In the genomic region with DNA sequence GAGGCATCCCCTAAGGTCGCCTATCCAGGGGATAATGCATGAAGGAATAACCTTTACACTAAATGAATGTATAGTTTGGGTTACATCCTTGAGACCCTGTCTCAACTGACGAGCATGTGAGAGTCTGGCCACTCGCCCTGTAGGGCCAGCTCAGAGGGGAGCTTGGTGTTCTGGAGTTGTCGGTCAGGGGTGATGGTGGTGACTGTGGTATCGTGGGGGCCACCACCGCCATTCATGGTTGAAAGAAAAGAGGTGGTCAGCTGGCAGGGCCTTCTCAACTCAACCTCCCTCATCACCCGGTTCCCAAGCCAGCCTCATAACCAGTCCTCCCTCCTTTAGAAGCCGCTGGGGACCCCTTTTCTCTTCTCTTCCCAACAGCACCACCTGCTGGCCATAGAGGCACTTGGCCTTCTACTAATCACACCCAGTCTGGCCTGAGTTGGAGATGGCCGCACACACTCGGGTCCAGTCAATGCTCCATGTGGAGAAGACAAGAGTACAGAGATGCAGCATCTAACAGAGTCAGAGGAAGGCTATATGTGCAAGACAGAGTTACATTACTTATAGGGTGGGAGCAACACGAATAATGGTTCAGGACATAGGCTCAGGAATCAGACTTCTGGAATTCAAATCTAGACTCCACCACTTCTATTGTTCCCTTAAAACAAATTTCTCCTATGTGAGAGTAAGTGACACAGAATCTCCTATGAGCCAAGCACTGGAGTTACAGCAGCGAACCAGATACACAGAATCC, we compare ENCODE assay signal across 9 cellular contexts. TPM values are rescaled to one million over a fixed set of nuclear protein-coding genes. Genes with fewer than 3 reads are reported as not detected.
DNase-seq lines count a peak whose midpoint lies in the region; ATAC-seq and TF ChIP-seq lines count a peak whose summit lies in the region.
"Not testable (repeated sequence)": the region's sequence is repeated elsewhere in the genome, so short reads cannot be mapped to it uniquely, and the experiment has no call there.
"Had no signal": no experiment of that assay in that cellular context is flagged by ENCODE, and none has a peak within 500 bp of the region (broad histone marks: within the 10 kb centered on the region; RNA-seq: fewer than 3 reads in every experiment).

No MANE protein-coding gene starts in this region.

- POLR2A ChIA-PET in AG04450 (lab: Yijun Ruan, JAX); PC-3 (lab: Charles Lee; ENCODE audit: unreplicated experiment); activated CD8-positive, alpha-beta T cell treated with anti-CD3 and anti-CD28 coated beads for 36 hours (lab: Charles Lee): not testable (repeated sequence)

- intact Hi-C loops in PC-3 (cut with micrococcal nuclease); left lung (cut with DNase I): not testable (repeated sequence)
- intact Hi-C loops in activated CD8-positive, alpha-beta T cell treated with anti-CD3 and anti-CD28 coated beads for 36 hours (cut with micrococcal nuclease) = loop anchor here (10.0 kb wide), 1 partner anchor 354 kb away; a partner anchor contains a TSS
- intact Hi-C loops in dorsolateral prefrontal cortex (cut with DNase I) (loop anchor here in 1 of 2 donors (10.0 kb wide), 1 partner anchor 354 kb away; a partner anchor contains a TSS), spleen (cut with DNase I; ENCODE audit: low total_unique reads) (loop anchor here (5.0 kb wide), 1 partner anchor 352 kb away; a partner anchor contains a TSS)

- not testable (repeated sequence) for H3K4me1 Mint-ChIP-seq in activated CD8-positive, alpha-beta T cell treated with anti-CD3 and anti-CD28 coated beads for 36 hours (ENCODE audit: low read depth)

- TF ChIP-seq POLR2A in spleen (IDR thresholded peaks at IDR 0.05) = not testable (repeated sequence)

- not testable (repeated sequence) for H3K4me1 ChIP-seq in MM.1S (ENCODE audit: low read length); PC-3 (ENCODE audit: insufficient read depth, low read length)
- peaks cover 0 to 24% of the 10 kb centered on the region in 2 donors for H3K4me1 ChIP-seq in left lung
- peaks cover 0 to 28% (median 0%) of the 10 kb centered on the region in 6 donors for H3K4me1 ChIP-seq in spleen

- H3K4me3 ChIP-seq in AG04450 (ENCODE audit: low read depth, low read length); GM12875 (ENCODE audit: low read depth, low read length); MM.1S (ENCODE audit: low read length); PC-3 (ENCODE audit: low read length); dorsolateral prefrontal cortex; left lung; spleen: not testable (repeated sequence)

- not testable (repeated sequence) for H3K36me3 ChIP-seq in MM.1S (replicated peaks; ENCODE audit: insufficient read depth, low read length); PC-3 (ENCODE audit: low read depth, low read length); left lung; spleen

- H3K27ac Mint-ChIP-seq in activated CD8-positive, alpha-beta T cell treated with anti-CD3 and anti-CD28 coated beads for 36 hours = not testable (repeated sequence)

- H3K9me3 ChIP-seq in AG04450 (ENCODE audit: control insufficient read depth, insufficient read depth, low read length); MM.1S (replicated peaks; ENCODE audit: insufficient read depth, low read length); PC-3 (ENCODE audit: low read length); left lung; spleen: not testable (repeated sequence)

- H3K9ac ChIP-seq in MM.1S (ENCODE audit: low read length); PC-3 (ENCODE audit: low read length): not testable (repeated sequence)

- CTCF ChIA-PET in AG04450 (lab: Charles Lee) = interaction anchor here (1.0 to 2.7 kb wide), 3 partner anchors 9 to 24 kb away, joined by 3 to 10 read pairs (median 4); no protein-coding TSS in a partner anchor
- CTCF ChIA-PET in PC-3 (lab: Charles Lee) = not testable (repeated sequence)
- CTCF ChIA-PET in activated CD8-positive, alpha-beta T cell treated with anti-CD3 and anti-CD28 coated beads for 36 hours (lab: Charles Lee) = interaction anchor here (0.7 to 2.6 kb wide), 17 partner anchors 9 to 572 kb away, joined by 3 to 14 read pairs (median 3); no protein-coding TSS in a partner anchor

- peaks cover 10% of the 10 kb centered on the region for H3K27me3 Mint-ChIP-seq in activated CD8-positive, alpha-beta T cell treated with anti-CD3 and anti-CD28 coated beads for 36 hours

- not testable (repeated sequence) for H4K20me1 ChIP-seq in MM.1S (ENCODE audit: insufficient read depth, low read length); PC-3 (ENCODE audit: low read length)

- H3K4me3 Mint-ChIP-seq in activated CD8-positive, alpha-beta T cell treated with anti-CD3 and anti-CD28 coated beads for 36 hours = not testable (repeated sequence)

- 56 to 64% (median 58%) methylated on average over 12 of the region's 12 CpGs for WGBS in spleen, 5 donors

- TF ChIP-seq CTCF in AG04450 (IDR thresholded peaks at IDR 0.05; ENCODE audit: low read depth, low read length) (peak; percentile 33), GM12875 (IDR thresholded peaks at IDR 0.05; ENCODE audit: borderline replicate concordance, insufficient read depth, low read depth, low read length) (peak; percentile 65), MM.1S (IDR thresholded peaks at IDR 0.05; ENCODE audit: low read length) (peak; percentile 63), PC-3 (conservative IDR thresholded peaks at IDR 0.05; ENCODE audit: low read depth, low read length) (peak; percentile 66), dorsolateral prefrontal cortex (IDR thresholded peaks at IDR 0.05 in 54 of 56, conservative IDR thresholded peaks at IDR 0.05 in 2 of 56; ENCODE audit: low read depth in 1 of 56, partially characterized antibody in 56 of 56) (peak in 52 of 56 donors; percentile 19 to 60 (median 45)), left lung (IDR thresholded peaks at IDR 0.05) (peak; percentile 37 to 50), spleen (IDR thresholded peaks at IDR 0.05 in 8 of 11, conservative IDR thresholded peaks at IDR 0.05 in 3 of 11) (peak in 6 of 11 experiments; percentile 12 to 68 (median 52))
- peak; percentile 54 for TF ChIP-seq CTCF in activated CD8-positive, alpha-beta T cell treated with anti-CD3 and anti-CD28 coated beads for 36 hours (IDR thresholded peaks at IDR 0.05)

- H3K4me2 ChIP-seq in MM.1S (ENCODE audit: low read depth, low read length); PC-3 (ENCODE audit: low read length): not testable (repeated sequence)

- H2AFZ ChIP-seq in MM.1S (ENCODE audit: low read length); PC-3 (ENCODE audit: low read length): not testable (repeated sequence)

- not testable (repeated sequence) for H3K27me3 ChIP-seq in AG04450 (ENCODE audit: control insufficient read depth, insufficient read depth, low read length); MM.1S (replicated peaks; ENCODE audit: insufficient read depth, low read length)
- H3K27me3 ChIP-seq in PC-3 (ENCODE audit: low read length) (peaks cover 38% of the 10 kb centered on the region), dorsolateral prefrontal cortex (peaks cover 0 to 19% (median 0%) of the 10 kb centered on the region in 45 donors), left lung (peaks cover 0 to 11% of the 10 kb centered on the region in 2 donors), spleen (replicated peaks in 1 of 7) (peaks cover 0 to 22% (median 4%) of the 10 kb centered on the region in 7 donors)

- not testable (repeated sequence) for H3K27ac ChIP-seq in AG04450 (ENCODE audit: low read depth, low read length); MM.1S (ENCODE audit: low read length); PC-3 (ENCODE audit: low read length); dorsolateral prefrontal cortex; left lung; spleen

- DNase-seq in AG04450 (ENCODE audit: low read depth, low spot score); left lung; spleen: not testable (repeated sequence)
- DNase-seq in MM.1S (peak; percentile 23), PC-3 (peak; percentile 25), dorsolateral prefrontal cortex (peak in 1 of 10 donors; percentile 44)
- peak; percentile 46 for DNase-seq in activated CD8-positive, alpha-beta T cell treated with anti-CD3 and anti-CD28 coated beads for 36 hours

- H3F3A ChIP-seq in MM.1S (ENCODE audit: insufficient read depth, low read length); PC-3 (ENCODE audit: low read length, unreplicated experiment): not testable (repeated sequence)

- ATAC-seq in PC-3 (peak; percentile 67), left lung (peak; percentile 85)
- ATAC-seq in activated CD8-positive, alpha-beta T cell treated with anti-CD3 and anti-CD28 coated beads for 36 hours = peak; percentile 20

- H3K9me2 ChIP-seq in MM.1S (replicated peaks; ENCODE audit: insufficient read depth, low read length); PC-3 (replicated peaks; ENCODE audit: low read length): not testable (repeated sequence)

- not testable (repeated sequence) for H3K36me3 Mint-ChIP-seq in activated CD8-positive, alpha-beta T cell treated with anti-CD3 and anti-CD28 coated beads for 36 hours (ENCODE audit: low read depth)

- not testable (repeated sequence) for H3K9me3 Mint-ChIP-seq in activated CD8-positive, alpha-beta T cell treated with anti-CD3 and anti-CD28 coated beads for 36 hours

- BruUV-seq in PC-3 (replicated peaks; lab: Mats Ljungman, UMichigan) = not testable (repeated sequence)

- H3K79me2 ChIP-seq in MM.1S (ENCODE audit: low read length); PC-3 (ENCODE audit: low read length): not testable (repeated sequence)

RNA-seq across cellular contexts. Expression of a gene that starts 11.9 kb away (rescaled TPM):
- polyA plus RNA-seq in AG04450 (2011; rRNA removed) (not detected in 2 replicates), spleen (not detected)
- not detected in 2 replicates for polyA minus RNA-seq in AG04450 (2011; rRNA and poly(A)+ RNA removed)
- total RNA-seq in PC-3 (2014; rRNA removed) (not detected in 2 replicates), dorsolateral prefrontal cortex (not detected), left lung (not detected), spleen (not detected)
- total RNA-seq in activated CD8-positive, alpha-beta T cell treated with anti-CD3 and anti-CD28 coated beads for 36 hours = not detected
- total RNA-seq: kidney had no signal

RNA-seq across cellular contexts. Expression of a gene that starts 26.0 kb away (rescaled TPM):
- polyA plus RNA-seq in AG04450 (2011; rRNA removed) (not detected in 2 replicates), spleen (not detected)
- polyA minus RNA-seq in AG04450 (2011; rRNA and poly(A)+ RNA removed) = not detected in 2 replicates
- total RNA-seq in PC-3 (2014; rRNA removed) (not detected in 2 replicates), dorsolateral prefrontal cortex (not detected), left lung (not detected), spleen (not detected)
- not detected for total RNA-seq in activated CD8-positive, alpha-beta T cell treated with anti-CD3 and anti-CD28 coated beads for 36 hours
- total RNA-seq: kidney had no signal

RNA-seq across cellular contexts. Expression of a gene that starts 30.2 kb away (rescaled TPM):
- polyA plus RNA-seq in AG04450 (2011; rRNA removed) = not detected in 2 replicates
- not detected in 2 replicates for polyA minus RNA-seq in AG04450 (2011; rRNA and poly(A)+ RNA removed)
- not detected in 2 replicates for total RNA-seq in PC-3 (2014; rRNA removed)
- total RNA-seq in activated CD8-positive, alpha-beta T cell treated with anti-CD3 and anti-CD28 coated beads for 36 hours = not detected
- total RNA-seq in dorsolateral prefrontal cortex = 1 to 10 TPM in 1 of 120 experiments, under 1 TPM in 23, not detected in 96; 0.30 to 1.4 (median 0.50) TPM
- total RNA-seq in left lung = not detected
- not detected for total RNA-seq in spleen
- polyA plus RNA-seq in spleen = under 1 TPM; 0.38 to 0.83 (median 0.53) TPM
- total RNA-seq: kidney had no signal

Comparison
In these comparisons a context has a peak if more than half of its experiments do, and no peak if none do; other contexts are left out.
1. ATAC-seq: peak in every context shown above with its lines; median percentile 85 in left lung; 67 in PC-3; 20 in activated CD8-positive, alpha-beta T cell treated with anti-CD3 and anti-CD28 coated beads for 36 hours.